ENCODE assay signal across 29 cellular contexts in the genomic region with DNA sequence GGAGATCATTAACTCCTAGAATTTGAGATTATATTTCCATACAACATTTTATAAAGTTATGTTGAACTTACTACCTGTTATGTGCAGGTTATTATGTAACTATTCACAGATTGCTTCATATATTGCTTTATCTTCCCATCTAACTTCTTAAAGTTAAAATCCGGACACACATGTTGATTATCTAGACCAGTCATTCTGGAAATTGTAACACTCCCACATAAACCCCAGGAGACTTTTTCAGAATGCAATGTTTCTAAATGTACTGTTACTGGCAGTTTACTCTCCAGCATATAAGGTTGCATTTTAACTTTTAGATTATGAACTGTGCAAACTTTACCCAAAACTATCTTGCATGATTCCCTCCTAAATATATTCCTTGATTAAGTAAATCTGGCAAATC.
DNase-seq lines count a peak whose midpoint lies in the region; ATAC-seq and TF ChIP-seq lines count a peak whose summit lies in the region.
"Had no signal": no experiment of that assay in that cellular context is flagged by ENCODE, and none has a peak within 500 bp of the region (broad histone marks: within the 10 kb centered on the region; RNA-seq: fewer than 3 reads in every experiment).

No MANE protein-coding gene starts in this region.

- H3K27ac ChIP-seq in Peyer's patch = no peak overlapping the region
- H3K27ac ChIP-seq: KMS-11, RWPE1 had no signal

- H3K27ac Mint-ChIP-seq in activated CD4-positive, alpha-beta memory T cell treated with anti-CD3 and anti-CD28 coated beads, Interleukin-2, amount 10 ng/mL, durations not matched to agents 7 days and 5 days = no peak overlapping the region

- POLR2A ChIA-PET in activated CD4-positive, alpha-beta memory T cell treated with anti-CD3 and anti-CD28 coated beads, Interleukin-2, amount 10 ng/mL, durations not matched to agents 7 days and 5 days (lab: Charles Lee) = no interaction called here

- H3K27me3 ChIP-seq in Peyer's patch = no peaks in the 10 kb centered on the region

- H3K4me1 Mint-ChIP-seq in activated CD4-positive, alpha-beta memory T cell treated with anti-CD3 and anti-CD28 coated beads, Interleukin-2, amount 10 ng/mL, durations not matched to agents 7 days and 5 days = no peaks in the 10 kb centered on the region
- H3K4me1 Mint-ChIP-seq: CD4-positive, alpha-beta memory T cell had no signal

- peak; percentile 26 for DNase-seq in GF-D8 (lab: John Stamatoyannopoulos, UW)
- peak; percentile 14 for DNase-seq in OCI-M1 (lab: John Stamatoyannopoulos, UW)
- DNase-seq in choroid plexus epithelial cell (ENCODE audit: low read depth) = peak; percentile 48
- DNase-seq in fibroblast of pulmonary artery (ENCODE audit: low read depth) = peak; percentile 17
- DNase-seq in GM19238 (ENCODE audit: insufficient read length, low spot score) = no peak
- DNase-seq in Peyer's patch = no peak
- DNase-seq in activated CD4-positive, alpha-beta memory T cell treated with anti-CD3 and anti-CD28 coated beads, Interleukin-2, amount 10 ng/mL, durations not matched to agents 7 days and 5 days = no peak
- DNase-seq: C1 segment of cervical spinal cord; Caco-2; CD4-positive, alpha-beta memory T cell; DMS 273 treated with DMSO at 0.1 percent for 48 hours; DMS79; EL; HCEC 1CT; IMR-90; NCI-H1092; NCI-H1417 treated with DMSO at 0.1 percent for 48 hours; NCI-H1694 treated with DMSO at 0.1 percent for 48 hours; NCI-H2081 treated with DMSO at 0.1 percent for 48 hours; NCI-H2171; NCI-H345; NCI-H510A treated with DMSO at 0.1 percent for 48 hours; NCI-H82; NK-92 treated with Interleukin-12 subunit alpha and Interleukin-12 subunit beta, amount 100 ng/mL, for 24 hours; SHP77; T-helper 1 cell had no signal

- no peaks in the 10 kb centered on the region for H3K27me3 Mint-ChIP-seq in activated CD4-positive, alpha-beta memory T cell treated with anti-CD3 and anti-CD28 coated beads, Interleukin-2, amount 10 ng/mL, durations not matched to agents 7 days and 5 days
- H3K27me3 Mint-ChIP-seq: CD4-positive, alpha-beta memory T cell had no signal

- H3K36me3 ChIP-seq in Peyer's patch = peaks cover 0 to 7% (median 0%) of the 10 kb centered on the region in 3 donors

- CTCF ChIA-PET in activated CD4-positive, alpha-beta memory T cell treated with anti-CD3 and anti-CD28 coated beads, Interleukin-2, amount 10 ng/mL, durations not matched to agents 7 days and 5 days (lab: Charles Lee) = no interaction called here

- no peak for TF ChIP-seq POLR2A in Peyer's patch (IDR thresholded peaks at IDR 0.05)

- H3K4me1 ChIP-seq in Peyer's patch = no peaks in the 10 kb centered on the region
- H3K4me1 ChIP-seq: Caco-2 had no signal

- H3K9me3 Mint-ChIP-seq in activated CD4-positive, alpha-beta memory T cell treated with anti-CD3 and anti-CD28 coated beads, Interleukin-2, amount 10 ng/mL, durations not matched to agents 7 days and 5 days = no peaks in the 10 kb centered on the region
- H3K9me3 Mint-ChIP-seq: CD4-positive, alpha-beta memory T cell had no signal

- no peaks in the 10 kb centered on the region for H3K36me3 Mint-ChIP-seq in activated CD4-positive, alpha-beta memory T cell treated with anti-CD3 and anti-CD28 coated beads, Interleukin-2, amount 10 ng/mL, durations not matched to agents 7 days and 5 days (ENCODE audit: low read depth)

- TF ChIP-seq CTCF in choroid plexus epithelial cell (conservative IDR thresholded peaks at IDR 0.05; ENCODE audit: low read depth, low read length) = no peak
- no peak for TF ChIP-seq CTCF in fibroblast of pulmonary artery (IDR thresholded peaks at IDR 0.05; ENCODE audit: low read length, missing control alignments)
- no peak for TF ChIP-seq CTCF in Peyer's patch (IDR thresholded peaks at IDR 0.05)

- H3K4me3 ChIP-seq in choroid plexus epithelial cell (ENCODE audit: low read depth, low read length) = no peak overlapping the region
- H3K4me3 ChIP-seq in fibroblast of pulmonary artery (replicated peaks; ENCODE audit: low read depth, low read length) = no peak overlapping the region
- H3K4me3 ChIP-seq in Peyer's patch = no peak overlapping the region

- H3K9me3 ChIP-seq in Peyer's patch = no peaks in the 10 kb centered on the region
- H3K9me3 ChIP-seq: Caco-2 had no signal

- no peak for ATAC-seq in HG02884 (IDR thresholded peaks at IDR 0.05; ENCODE audit: unreplicated experiment)

- H3K4me3 Mint-ChIP-seq in activated CD4-positive, alpha-beta memory T cell treated with anti-CD3 and anti-CD28 coated beads, Interleukin-2, amount 10 ng/mL, durations not matched to agents 7 days and 5 days = no peak overlapping the region
- H3K4me3 Mint-ChIP-seq: CD4-positive, alpha-beta memory T cell had no signal

Comparison
In these comparisons a context has a peak if more than half of its experiments do, and no peak if none do; other contexts are left out.
1. DNase-seq: peak in GF-D8 (single experiment), OCI-M1 (single experiment), choroid plexus epithelial cell (single experiment) and fibroblast of pulmonary artery (single experiment); none in GM19238 (single experiment), Peyer's patch (0 of 3) and activated CD4-positive, alpha-beta memory T cell treated with anti-CD3 and anti-CD28 coated beads, Interleukin-2, amount 10 ng/mL, durations not matched to agents 7 days and 5 days (single experiment).